30 cellular contexts compared by ENCODE assay signal in genomic region chrX:38899650-38900049, GRCh38.
"Had no signal": no experiment of that assay in that cellular context is flagged by ENCODE, and none has a peak within 500 bp of the region (broad histone marks: within the 10 kb centered on the region; RNA-seq: fewer than 3 reads in every experiment).

No MANE protein-coding gene starts in this region.

- H3K4me1 ChIP-seq: ascending aorta had no signal

- H3K9me3 ChIP-seq: ascending aorta had no signal

- H3K27me3 Mint-ChIP-seq: activated CD4-positive, alpha-beta memory T cell treated with anti-CD3 and anti-CD28 coated beads, Interleukin-2, amount 10 ng/mL, durations not matched to agents 7 days and 5 days; activated CD4-positive, alpha-beta T cell treated with anti-CD3 and anti-CD28 coated beads, Interleukin-2, amount 10 ng/mL, durations not matched to agents 7 days and 5 days; activated naive CD4-positive, alpha-beta T cell treated with anti-CD3 and anti-CD28 coated beads, Interleukin-2, amount 10 ng/mL, durations not matched to agents 7 days and 5 days; activated naive CD8-positive, alpha-beta T cell treated with anti-CD3 and anti-CD28 coated beads, Interleukin-2, amount 10 ng/mL, durations not matched to agents 7 days and 5 days; central memory CD8-positive, alpha-beta T cell; dendritic cell treated with granulocyte-macrophage colony-stimulating factor and Interleukin-4, amounts not matched to agents 40 ng/mL and 50 ng/mL, for 4 days had no signal

- H3K4me1 Mint-ChIP-seq: activated CD4-positive, alpha-beta memory T cell treated with anti-CD3 and anti-CD28 coated beads, Interleukin-2, amount 10 ng/mL, durations not matched to agents 7 days and 5 days; activated naive CD8-positive, alpha-beta T cell treated with anti-CD3 and anti-CD28 coated beads, Interleukin-2, amount 10 ng/mL, durations not matched to agents 7 days and 5 days had no signal

- H3K4me3 ChIP-seq: ascending aorta, coronary artery, dorsolateral prefrontal cortex had no signal

- H3K27me3 ChIP-seq: ascending aorta, brain microvascular endothelial cell had no signal

- H3K9me3 Mint-ChIP-seq: activated CD4-positive, alpha-beta memory T cell treated with anti-CD3 and anti-CD28 coated beads, Interleukin-2, amount 10 ng/mL, durations not matched to agents 7 days and 5 days; activated CD4-positive, alpha-beta T cell treated with anti-CD3 and anti-CD28 coated beads, Interleukin-2, amount 10 ng/mL, durations not matched to agents 7 days and 5 days; activated naive CD4-positive, alpha-beta T cell treated with anti-CD3 and anti-CD28 coated beads, Interleukin-2, amount 10 ng/mL, durations not matched to agents 7 days and 5 days; activated naive CD4-positive, alpha-beta T cell treated with anti-CD3 and anti-CD28 coated beads, Interleukin-2, amount 50 U/mL, for 72 hours; activated naive CD8-positive, alpha-beta T cell treated with anti-CD3 and anti-CD28 coated beads, Interleukin-2, amount 10 ng/mL, durations not matched to agents 7 days and 5 days; activated T-cell treated with anti-CD3 and anti-CD28 coated beads, Interleukin-2, amount 50 U/mL, for 24 hours; activated T-cell treated with anti-CD3 and anti-CD28 coated beads, Interleukin-2, amount 50 U/mL, for 72 hours; central memory CD8-positive, alpha-beta T cell; dendritic cell treated with granulocyte-macrophage colony-stimulating factor and Interleukin-4, amounts not matched to agents 40 ng/mL and 50 ng/mL, for 4 days; WTC11 had no signal

- ATAC-seq: activated naive CD4-positive, alpha-beta T cell treated with anti-CD3 and anti-CD28 coated beads, Interleukin-2, amount 50 U/mL, for 72 hours; activated T-cell treated with anti-CD3 and anti-CD28 coated beads, Interleukin-2, amount 50 U/mL, for 72 hours; esophagus mucosa; WTC11 had no signal

- H3K27ac Mint-ChIP-seq: activated CD4-positive, alpha-beta memory T cell treated with anti-CD3 and anti-CD28 coated beads, Interleukin-2, amount 10 ng/mL, durations not matched to agents 7 days and 5 days; activated CD4-positive, alpha-beta T cell treated with anti-CD3 and anti-CD28 coated beads, Interleukin-2, amount 10 ng/mL, durations not matched to agents 7 days and 5 days; activated naive CD4-positive, alpha-beta T cell treated with anti-CD3 and anti-CD28 coated beads, Interleukin-2, amount 10 ng/mL, durations not matched to agents 7 days and 5 days; activated naive CD4-positive, alpha-beta T cell treated with anti-CD3 and anti-CD28 coated beads, Interleukin-2, amount 50 U/mL, for 72 hours; activated naive CD8-positive, alpha-beta T cell treated with anti-CD3 and anti-CD28 coated beads, Interleukin-2, amount 10 ng/mL, durations not matched to agents 7 days and 5 days; activated T-cell treated with anti-CD3 and anti-CD28 coated beads, Interleukin-2, amount 50 U/mL, for 24 hours; activated T-cell treated with anti-CD3 and anti-CD28 coated beads, Interleukin-2, amount 50 U/mL, for 72 hours; dendritic cell treated with granulocyte-macrophage colony-stimulating factor and Interleukin-4, amounts not matched to agents 40 ng/mL and 50 ng/mL, for 4 days; endodermal cell; WTC11 had no signal

- H3K36me3 Mint-ChIP-seq: activated naive CD4-positive, alpha-beta T cell treated with anti-CD3 and anti-CD28 coated beads, Interleukin-2, amount 10 ng/mL, durations not matched to agents 7 days and 5 days; activated naive CD4-positive, alpha-beta T cell treated with anti-CD3 and anti-CD28 coated beads, Interleukin-2, amount 50 U/mL, for 72 hours; activated naive CD8-positive, alpha-beta T cell treated with anti-CD3 and anti-CD28 coated beads, Interleukin-2, amount 10 ng/mL, durations not matched to agents 7 days and 5 days; WTC11 had no signal

- FAIRE-seq: bronchial epithelial cell, frontal cortex had no signal

- DNase-seq: activated CD4-positive, alpha-beta memory T cell treated with anti-CD3 and anti-CD28 coated beads, Interleukin-2, amount 10 ng/mL, durations not matched to agents 7 days and 5 days; activated CD4-positive, alpha-beta T cell treated with anti-CD3 and anti-CD28 coated beads for 1 hour; activated CD4-positive, alpha-beta T cell treated with anti-CD3 and anti-CD28 coated beads for 4 hours; activated CD4-positive, alpha-beta T cell treated with anti-CD3 and anti-CD28 coated beads, Interleukin-2, amount 10 ng/mL, durations not matched to agents 7 days and 5 days; activated CD4-positive, alpha-beta T cell treated with anti-CD3 and anti-CD28 coated beads, Interleukin-2, amount 50 U/mL, for 4 hours; activated CD8-positive, alpha-beta memory T cell treated with anti-CD3 and anti-CD28 coated beads, Interleukin-2, amount 50 U/mL, for 48 hours; activated gamma-delta T cell; activated naive CD4-positive, alpha-beta T cell; activated naive CD4-positive, alpha-beta T cell treated with anti-CD3 and anti-CD28 coated beads, Interleukin-2, amount 10 ng/mL, durations not matched to agents 7 days and 5 days; activated naive CD8-positive, alpha-beta T cell treated with anti-CD3 and anti-CD28 coated beads, Interleukin-2, amount 10 ng/mL, durations not matched to agents 7 days and 5 days; activated T-cell treated with anti-CD3 and anti-CD28 coated beads for 4 hours; activated T-cell treated with anti-CD3 and anti-CD28 coated beads, Interleukin-2, amount 50 U/mL, for 24 hours; activated T-cell treated with anti-CD3 and anti-CD28 coated beads, Interleukin-2, amount 50 U/mL, for 72 hours; brain microvascular endothelial cell; dorsolateral prefrontal cortex; effector memory CD4-positive, alpha-beta T cell; endodermal cell; foreskin fibroblast; head of caudate nucleus; hippocampal formation had no signal

- H3K36me3 ChIP-seq: ascending aorta, brain microvascular endothelial cell had no signal

- H3K27ac ChIP-seq: ascending aorta, brain microvascular endothelial cell, coronary artery, VCaP had no signal

- H3K4me3 Mint-ChIP-seq: activated CD4-positive, alpha-beta memory T cell treated with anti-CD3 and anti-CD28 coated beads, Interleukin-2, amount 10 ng/mL, durations not matched to agents 7 days and 5 days; activated CD4-positive, alpha-beta T cell treated with anti-CD3 and anti-CD28 coated beads, Interleukin-2, amount 10 ng/mL, durations not matched to agents 7 days and 5 days; activated naive CD4-positive, alpha-beta T cell treated with anti-CD3 and anti-CD28 coated beads, Interleukin-2, amount 10 ng/mL, durations not matched to agents 7 days and 5 days; activated naive CD8-positive, alpha-beta T cell treated with anti-CD3 and anti-CD28 coated beads, Interleukin-2, amount 10 ng/mL, durations not matched to agents 7 days and 5 days; activated T-cell treated with anti-CD3 and anti-CD28 coated beads, Interleukin-2, amount 50 U/mL, for 24 hours; activated T-cell treated with anti-CD3 and anti-CD28 coated beads, Interleukin-2, amount 50 U/mL, for 72 hours; central memory CD8-positive, alpha-beta T cell; dendritic cell treated with granulocyte-macrophage colony-stimulating factor and Interleukin-4, amounts not matched to agents 40 ng/mL and 50 ng/mL, for 4 days; endodermal cell; WTC11 had no signal
